Comparison of ENCODE assay signal across 8 cellular contexts in genomic region chr18:8615397-8616025, GRCh38. TPM values are rescaled to one million over a fixed set of nuclear protein-coding genes. Genes with fewer than 3 reads are reported as not detected.
DNase-seq lines count a peak whose midpoint lies in the region; ATAC-seq and TF ChIP-seq lines count a peak whose summit lies in the region.

No MANE protein-coding gene starts in this region.

- H3K36me3 ChIP-seq in fibroblast of lung (ENCODE audit: control insufficient read depth, insufficient read depth, low read length) (peaks cover 4% of the 10 kb centered on the region), trophoblast cell (ENCODE audit: control insufficient read depth in 1 of 2, insufficient read depth in 2 of 2, low read length in 2 of 2) (peaks cover 3 to 5% of the 10 kb centered on the region in 2 experiments)

- POLR2A ChIA-PET in AG04450 (lab: Yijun Ruan, JAX): interaction anchor here (0.5 to 0.7 kb wide), 2 partner anchors 24 to 37 kb away, joined by 4 to 7 read pairs; no protein-coding TSS in a partner anchor

- DNase-seq in AG04450 (ENCODE audit: low read depth, low spot score) (peak; percentile 83), HT1080 (ENCODE audit: low read depth) (peak; percentile 85), SK-N-DZ (ENCODE audit: low spot score) (peak; percentile 18), fibroblast of lung (ENCODE audit: low read depth in 2 of 2) (peak; percentile 95), trophoblast cell (peak; percentile 38 to 44), mesenteric fat pad (ENCODE audit: low spot score) (no peak)
- DNase-seq in stimulated activated naive CD4-positive, alpha-beta T cell treated with Interleukin-2 at 50 U/mL for 16 hours (lab: John Stamatoyannopoulos, UW): no peak

- H4K12ac ChIP-seq in trophoblast cell (ENCODE audit: low read depth, low read length): no peak overlapping the region

- ATAC-seq in GM19035 (IDR thresholded peaks at IDR 0.05; ENCODE audit: unreplicated experiment): no peak

- no peaks in the 10 kb centered on the region for H3K79me1 ChIP-seq in trophoblast cell (ENCODE audit: low read length)

- H3K4ac ChIP-seq in trophoblast cell (ENCODE audit: low read depth, low read length): no peak overlapping the region

- no peak overlapping the region for H2AFZ ChIP-seq in fibroblast of lung (ENCODE audit: low read length)
- no peak overlapping the region for H2AFZ ChIP-seq in trophoblast cell (ENCODE audit: insufficient read depth, low read length, poor library complexity)

- no peak for TF ChIP-seq CTCF in AG04450 (IDR thresholded peaks at IDR 0.05; ENCODE audit: low read depth, low read length)
- no peak for TF ChIP-seq CTCF in fibroblast of lung (conservative IDR thresholded peaks at IDR 0.05 in 1 of 2, IDR thresholded peaks at IDR 0.05 in 1 of 2; ENCODE audit: low read depth in 1 of 2, low read length in 2 of 2)

- no CpG with 5 or more reads among the region's 4 CpGs for WGBS in trophoblast cell (ENCODE audit: extremely low coverage, insufficient coverage, insufficient read length)

- H3K9ac ChIP-seq in fibroblast of lung (ENCODE audit: insufficient read depth, low read length) (no peak overlapping the region), trophoblast cell (ENCODE audit: low read length) (no peak overlapping the region)

- CTCF ChIA-PET in AG04450 (lab: Charles Lee): no interaction called here

- H3K18ac ChIP-seq in trophoblast cell (ENCODE audit: low read length): no peak overlapping the region

- no peak overlapping the region for H2AK5ac ChIP-seq in trophoblast cell (ENCODE audit: low read length)

- no peaks in the 10 kb centered on the region for H3K9me3 ChIP-seq in AG04450 (ENCODE audit: control insufficient read depth, insufficient read depth, low read length)
- H3K9me3 ChIP-seq in fibroblast of lung (ENCODE audit: control insufficient read depth, insufficient read depth, low read depth, low read length): no peaks in the 10 kb centered on the region
- H3K9me3 ChIP-seq in trophoblast cell (ENCODE audit: insufficient read depth, low read depth, low read length): no peaks in the 10 kb centered on the region

- H2BK5ac ChIP-seq in trophoblast cell (ENCODE audit: low read depth, low read length, poor library complexity): no peak overlapping the region

- H4K20me1 ChIP-seq in fibroblast of lung (ENCODE audit: control insufficient read depth, extremely low read depth, insufficient read depth, low read length): no peaks in the 10 kb centered on the region

- H2BK120ac ChIP-seq in trophoblast cell (ENCODE audit: insufficient read depth, low read length, poor library complexity): no peak overlapping the region

- no peak overlapping the region for H4K8ac ChIP-seq in trophoblast cell (ENCODE audit: low read depth, low read length)

- H3K27ac ChIP-seq in AG04450 (ENCODE audit: low read depth, low read length): peak overlapping the region; percentile 72
- peak overlapping the region; percentile 49 for H3K27ac ChIP-seq in fibroblast of lung (ENCODE audit: insufficient read depth, low read length)
- no peak overlapping the region for H3K27ac ChIP-seq in trophoblast cell (ENCODE audit: low read depth, low read length)

- H3K4me3 ChIP-seq in AG04450 (ENCODE audit: low read depth, low read length): no peak overlapping the region; the same call in 1 of the 2 replicates
- H3K4me3 ChIP-seq in fibroblast of lung (replicated peaks in 1 of 4; ENCODE audit: control extremely low read depth in 1 of 4, insufficient read depth in 1 of 4, low read depth in 3 of 4, low read length in 4 of 4): peak overlapping the region in 2 of 4 experiments; percentile 17 to 37
- no peak overlapping the region for H3K4me3 ChIP-seq in trophoblast cell (ENCODE audit: low read depth, low read length)

- H3K4me1 ChIP-seq in fibroblast of lung (ENCODE audit: control insufficient read depth, extremely low read depth, insufficient read depth, low read length) (peaks cover 11% of the 10 kb centered on the region), trophoblast cell (ENCODE audit: control insufficient read depth in 1 of 2, insufficient read depth in 2 of 2, low read length in 2 of 2) (peaks cover 8% of the 10 kb centered on the region in 2 experiments)

- no peaks in the 10 kb centered on the region for H3K27me3 ChIP-seq in AG04450 (ENCODE audit: control insufficient read depth, insufficient read depth, low read length)
- H3K27me3 ChIP-seq in fibroblast of lung (ENCODE audit: control insufficient read depth, insufficient read depth, low read length): no peaks in the 10 kb centered on the region
- no peaks in the 10 kb centered on the region for H3K27me3 ChIP-seq in trophoblast cell (ENCODE audit: insufficient read depth, low read length)

- H3K23ac ChIP-seq in trophoblast cell (ENCODE audit: low read length): no peak overlapping the region

- no peak overlapping the region for H4K91ac ChIP-seq in trophoblast cell (ENCODE audit: low read depth, low read length)

- peak overlapping the region; percentile 64 for H3K4me2 ChIP-seq in fibroblast of lung (ENCODE audit: extremely low read depth, insufficient read depth, low read length)
- H3K4me2 ChIP-seq in trophoblast cell (ENCODE audit: low read length): no peak overlapping the region

- no peak overlapping the region for H3K14ac ChIP-seq in trophoblast cell (ENCODE audit: low read length)

- H2BK12ac ChIP-seq in trophoblast cell (ENCODE audit: low read length): no peak overlapping the region

- peaks cover 85% of the 10 kb centered on the region for H3K79me2 ChIP-seq in fibroblast of lung (ENCODE audit: control insufficient read depth, insufficient read depth, low read length)
- H3K79me2 ChIP-seq in trophoblast cell (ENCODE audit: control insufficient read depth, insufficient read depth, low read length, poor library complexity): peaks cover 5% of the 10 kb centered on the region

RNA-seq across cellular contexts. Expression of gene RAB12, which starts 6.3 kb away (rescaled TPM):
- 29.9 and 35.4 TPM in 2 replicates for polyA plus RNA-seq in AG04450 (2011; rRNA removed)
- 16.7 and 29.1 TPM in 2 replicates for polyA minus RNA-seq in AG04450 (2011; rRNA and poly(A)+ RNA removed)
- 40.9 and 45.4 TPM in 2 replicates for total RNA-seq in HT1080 (2014; rRNA removed; shearing (Covaris generic))
- 42.8 and 44.7 TPM in 2 replicates for polyA plus RNA-seq in HT1080 (2015; cell fraction: cytosol; rRNA removed)
- polyA plus RNA-seq in HT1080 (2015; cell fraction: nucleus; rRNA removed): 45.5 and 52.2 TPM in 2 replicates
- 20.0 and 26.3 TPM in 2 replicates for polyA plus RNA-seq in SK-N-DZ (2014; cell fraction: cytosol; rRNA removed)
- 40.8 and 42.2 TPM in 2 replicates for polyA plus RNA-seq in SK-N-DZ (2014; cell fraction: nucleus; rRNA removed)
- 59.6 and 60.4 TPM in 2 replicates for total RNA-seq in fibroblast of lung
- 28.1 and 33.9 TPM in 2 replicates for polyA plus RNA-seq in fibroblast of lung
- 28.6 and 33.7 TPM in 2 replicates for polyA plus RNA-seq in fibroblast of lung (2012)
- 2.0 and 3.6 TPM in 2 replicates for polyA minus RNA-seq in fibroblast of lung (ENCODE audit: low replicate concordance)
- 22.0 and 22.8 TPM in 2 replicates for polyA plus RNA-seq in trophoblast cell (2013)
- total RNA-seq in mesenteric fat pad: 43.8 TPM

Comparison
In these comparisons a context has a peak if more than half of its experiments do, and no peak if none do; other contexts are left out.
1. DNase-seq: peak in AG04450 (single experiment), HT1080 (single experiment), SK-N-DZ (single experiment), fibroblast of lung (2 of 2) and trophoblast cell (2 of 2); none in mesenteric fat pad (single experiment) and stimulated activated naive CD4-positive, alpha-beta T cell treated with Interleukin-2 at 50 U/mL for 16 hours (single experiment).